In genomic region chr3:198071602-198072285, GRCh38 we compare ENCODE assay signal across 9 cellular contexts.
DNase-seq lines count a peak whose midpoint lies in the region; ATAC-seq and TF ChIP-seq lines count a peak whose summit lies in the region.
"Had no signal": no experiment of that assay in that cellular context is flagged by ENCODE, and none has a peak within 500 bp of the region (broad histone marks: within the 10 kb centered on the region; RNA-seq: fewer than 3 reads in every experiment).

No MANE protein-coding gene starts in this region.

- CTCF ChIA-PET in SK-N-SH (lab: Yijun Ruan, JAX): interaction anchor here (0.6 to 2.2 kb wide), 2 partner anchors 9 to 166 kb away, joined by 4 to 11 read pairs; no protein-coding TSS in a partner anchor

- no peak overlapping the region for H3K9ac ChIP-seq in SK-N-SH

- no peak overlapping the region for H3K27ac Mint-ChIP-seq in central memory CD8-positive, alpha-beta T cell (ENCODE audit: low read depth)

- no peak for TF ChIP-seq RAD21 in SK-N-SH (IDR thresholded peaks at IDR 0.05; ENCODE audit: low read length)

- TF ChIP-seq EP300 in SK-N-SH (IDR thresholded peaks at IDR 0.05; ENCODE audit: borderline replicate concordance in 1 of 2, low read depth in 1 of 2, low read length in 1 of 2): no peak

- no peaks in the 10 kb centered on the region for H4K20me1 ChIP-seq in SK-N-SH (ENCODE audit: insufficient read depth)

- TF ChIP-seq CTCF in GM12873 (IDR thresholded peaks at IDR 0.05; ENCODE audit: insufficient read depth, low read depth, low read length, missing control alignments) (peak; percentile 38), SK-N-SH (IDR thresholded peaks at IDR 0.05) (peak; percentile 41), retinal pigment epithelial cell (conservative IDR thresholded peaks at IDR 0.05; ENCODE audit: low read depth, low read length) (peak; percentile 40)

- no peaks in the 10 kb centered on the region for H3K79me2 ChIP-seq in SK-N-SH (ENCODE audit: insufficient read depth)

- H3K9me3 ChIP-seq in SK-N-SH: no peaks in the 10 kb centered on the region

- DNase-seq in SK-N-SH (no peak), retinal pigment epithelial cell (ENCODE audit: low read depth) (peak; percentile 77), G401 (ENCODE audit: low spot score) (no peak), cardiac septum (ENCODE audit: low spot score) (no peak)
- DNase-seq in central memory CD8-positive, alpha-beta T cell (ENCODE audit: low spot score in 2 of 2): no peak

- no peaks in the 10 kb centered on the region for H3K4me1 ChIP-seq in SK-N-SH (ENCODE audit: control insufficient read depth in 1 of 2, insufficient read depth in 2 of 2, low read depth in 1 of 2, low read length in 1 of 2)

- in situ Hi-C loops in G401 (cut with HindIII; ENCODE audit: low sequenced_read_pairs): no loop called here

- no peaks in the 10 kb centered on the region for H3K36me3 ChIP-seq in SK-N-SH (replicated peaks in 1 of 2; ENCODE audit: control insufficient read depth in 1 of 2, insufficient read depth in 2 of 2, low read length in 1 of 2)

- intact Hi-C loops in cardiac septum (cut with DNase I): no loop called here

- WGBS in SK-N-SH (ENCODE audit: low lambda C conversion rate): 13% methylated on average over 4 of the region's 4 CpGs

- no peak overlapping the region for H3K4me3 Mint-ChIP-seq in central memory CD8-positive, alpha-beta T cell

- ATAC-seq in HG03045 (IDR thresholded peaks at IDR 0.05; ENCODE audit: unreplicated experiment): peak; percentile 98
- ATAC-seq in central memory CD8-positive, alpha-beta T cell (replicated peaks; ENCODE audit: extremely low read depth, poor library complexity, severe bottlenecking): peak; percentile 93
- no peak for ATAC-seq in HG02884 (IDR thresholded peaks at IDR 0.05; ENCODE audit: unreplicated experiment)

- no peaks in the 10 kb centered on the region for H3F3A ChIP-seq in SK-N-SH (replicated peaks; ENCODE audit: insufficient read depth)

- H3K4me3 ChIP-seq in SK-N-SH (ENCODE audit: low read depth in 2 of 2, low read length in 1 of 2) (no peak overlapping the region), retinal pigment epithelial cell (ENCODE audit: low read length) (no peak overlapping the region)
- H3K4me3 ChIP-seq: skin epidermis had no signal

- H2AFZ ChIP-seq in SK-N-SH (ENCODE audit: low read depth): no peak overlapping the region

- no peak overlapping the region for H3K4me2 ChIP-seq in SK-N-SH

- peaks cover 28% of the 10 kb centered on the region; the same call in 1 of the 2 replicates for H3K27me3 ChIP-seq in SK-N-SH (ENCODE audit: insufficient read depth)

- H3K9me2 ChIP-seq in SK-N-SH: no peaks in the 10 kb centered on the region

- 0 out of 4 replicates have a peak overlapping the region, but pooled peaks of 1 of the 2 experiments have one; percentile 7 for H3K27ac ChIP-seq in SK-N-SH (ENCODE audit: low read depth in 2 of 2, low read length in 1 of 2)
- H3K27ac ChIP-seq: skin epidermis had no signal

- H3K9me3 Mint-ChIP-seq in central memory CD8-positive, alpha-beta T cell: no peaks in the 10 kb centered on the region

- no peaks in the 10 kb centered on the region for H3K27me3 Mint-ChIP-seq in central memory CD8-positive, alpha-beta T cell

- H3K36me3 Mint-ChIP-seq in central memory CD8-positive, alpha-beta T cell (ENCODE audit: insufficient read depth): no peaks in the 10 kb centered on the region

- POLR2A ChIA-PET in SK-N-SH (lab: Yijun Ruan, JAX): no interaction called here

- H3K4me1 Mint-ChIP-seq in central memory CD8-positive, alpha-beta T cell: no peaks in the 10 kb centered on the region

TF ChIP-seq in SK-N-SH, 30 proteins besides CTCF, POLR2A, EP300 and RAD21:
- TF ChIP-seq, protein P1, sequence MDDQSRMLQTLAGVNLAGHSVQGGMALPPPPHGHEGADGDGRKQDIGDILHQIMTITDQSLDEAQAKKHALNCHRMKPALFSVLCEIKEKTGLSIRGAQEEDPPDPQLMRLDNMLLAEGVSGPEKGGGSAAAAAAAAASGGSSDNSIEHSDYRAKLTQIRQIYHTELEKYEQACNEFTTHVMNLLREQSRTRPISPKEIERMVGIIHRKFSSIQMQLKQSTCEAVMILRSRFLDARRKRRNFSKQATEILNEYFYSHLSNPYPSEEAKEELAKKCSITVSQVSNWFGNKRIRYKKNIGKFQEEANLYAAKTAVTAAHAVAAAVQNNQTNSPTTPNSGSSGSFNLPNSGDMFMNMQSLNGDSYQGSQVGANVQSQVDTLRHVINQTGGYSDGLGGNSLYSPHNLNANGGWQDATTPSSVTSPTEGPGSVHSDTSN (IDR thresholded peaks at IDR 0.05): peak; percentile 48
- TF ChIP-seq FOXJ3 (CRISPR knock-in tag; IDR thresholded peaks at IDR 0.05) (no peak), MEF2A (IDR thresholded peaks at IDR 0.05; ENCODE audit: borderline replicate concordance, low read depth) (no peak), RCOR1 (IDR thresholded peaks at IDR 0.05; ENCODE audit: low read length) (no peak), FOSL2 (IDR thresholded peaks at IDR 0.05; ENCODE audit: borderline replicate concordance, low read depth) (peak; percentile 95), POLR2AphosphoS5 (IDR thresholded peaks at IDR 0.05; ENCODE audit: low read depth, low read length) (peak; percentile 19; the same call in 1 of the 2 replicates), JUND (IDR thresholded peaks at IDR 0.05) (peak; percentile 83), GATA2 (CRISPR knock-in tag; IDR thresholded peaks at IDR 0.05) (no peak), GABPA (IDR thresholded peaks at IDR 0.05; ENCODE audit: low read depth) (no peak)
- TF ChIP-seq, protein P2, sequence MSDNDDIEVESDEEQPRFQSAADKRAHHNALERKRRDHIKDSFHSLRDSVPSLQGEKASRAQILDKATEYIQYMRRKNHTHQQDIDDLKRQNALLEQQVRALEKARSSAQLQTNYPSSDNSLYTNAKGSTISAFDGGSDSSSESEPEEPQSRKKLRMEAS (IDR thresholded peaks at IDR 0.05; ENCODE audit: low read depth): peak; percentile 21; the same call in 1 of the 2 replicates
